In genomic region chr19:22523940-22524339, GRCh38 we compare ENCODE assay signal across 19 cellular contexts.
"Had no signal": no experiment of that assay in that cellular context is flagged by ENCODE, and none has a peak within 500 bp of the region (broad histone marks: within the 10 kb centered on the region; RNA-seq: fewer than 3 reads in every experiment).

No MANE protein-coding gene starts in this region.

- H3K27ac ChIP-seq: colonic mucosa, esophagus muscularis mucosa, foreskin keratinocyte, gastroesophageal sphincter, heart right ventricle, left lung, lower lobe of right lung had no signal

- H3K27me3 ChIP-seq: colonic mucosa, foreskin keratinocyte, left lung had no signal

- H3K4me1 Mint-ChIP-seq: mesothelial cell of epicardium had no signal

- H3K36me3 Mint-ChIP-seq: mesothelial cell of epicardium had no signal

- H3K4me1 ChIP-seq: colonic mucosa, foreskin keratinocyte, gastroesophageal sphincter, left lung, lower lobe of right lung had no signal

- H3K27ac Mint-ChIP-seq: mesothelial cell of epicardium had no signal

- H3K4me3 ChIP-seq: colonic mucosa, dorsolateral prefrontal cortex, esophagus muscularis mucosa, gastroesophageal sphincter, heart right ventricle, left lung, lower lobe of right lung, mucosa of descending colon had no signal

- DNase-seq: colonic mucosa; dermis blood vessel endothelial cell; dorsolateral prefrontal cortex; effector CD4-positive, alpha-beta T cell; effector memory CD4-positive, alpha-beta T cell; foreskin keratinocyte; glutamatergic neuron; head of caudate nucleus; heart right ventricle; hippocampal formation; left cardiac atrium; left lung; left ventricle myocardium superior; lower lobe of right lung; mesenchymal stem cell; mucosa of descending colon had no signal

- H3K36me3 ChIP-seq: colonic mucosa, esophagus muscularis mucosa, gastroesophageal sphincter, heart right ventricle, left lung, lower lobe of right lung had no signal

- ATAC-seq: foreskin keratinocyte, gastroesophageal sphincter, heart right ventricle, left cardiac atrium, left lung, left ventricle myocardium superior, lower lobe of right lung, mucosa of descending colon had no signal

- H3K9me3 ChIP-seq: colonic mucosa, lower lobe of right lung had no signal

- H3K4me3 Mint-ChIP-seq: mesothelial cell of epicardium had no signal
